8 cellular contexts compared by ENCODE assay signal in genomic region chr12:45235087-45236025, GRCh38. TPM values are rescaled to one million over a fixed set of nuclear protein-coding genes. Genes with fewer than 3 reads are reported as not detected.
DNase-seq lines count a peak whose midpoint lies in the region; ATAC-seq and TF ChIP-seq lines count a peak whose summit lies in the region.

No MANE protein-coding gene starts in this region.

- TF ChIP-seq CTCF in CD8-positive, alpha-beta T cell (IDR thresholded peaks at IDR 0.05), result no peak
- TF ChIP-seq CTCF in adrenal gland (IDR thresholded peaks at IDR 0.05), result no peak
- no peak for TF ChIP-seq CTCF in CD4-positive, alpha-beta T cell (IDR thresholded peaks at IDR 0.05)

- no peaks in the 10 kb centered on the region for H3K9me3 ChIP-seq in CD8-positive, alpha-beta T cell (ENCODE audit: low read length)
- H3K9me3 ChIP-seq in adrenal gland (replicated peaks in 1 of 3) (no peaks in the 10 kb centered on the region), stomach smooth muscle (ENCODE audit: control insufficient read depth in 2 of 2, low read length in 2 of 2) (no peaks in the 10 kb centered on the region)
- no peaks in the 10 kb centered on the region for H3K9me3 ChIP-seq in CD4-positive, alpha-beta T cell (ENCODE audit: control insufficient read depth, low read length)

- intact Hi-C loops in CD8-positive, alpha-beta T cell (cut with DNase I, micrococcal nuclease), result no loop called here
- intact Hi-C loops in adrenal gland (cut with DNase I), result no loop called here
- intact Hi-C loops in CD4-positive, alpha-beta T cell (cut with DNase I, micrococcal nuclease), result no loop called here

- CTCF ChIA-PET in CD8-positive, alpha-beta T cell (lab: Charles Lee), result interaction anchor here (1.4 kb wide), 1 partner anchor 308 kb away, joined by 3 read pairs; no protein-coding TSS in a partner anchor
- CTCF ChIA-PET in CD4-positive, alpha-beta T cell (lab: Charles Lee), result interaction anchor here (2.0 kb wide), 1 partner anchor 18 kb away, joined by 4 read pairs; no protein-coding TSS in a partner anchor

- peak overlapping the region; percentile 6 for H3K27ac Mint-ChIP-seq in CD8-positive, alpha-beta T cell
- no peak overlapping the region for H3K27ac Mint-ChIP-seq in CD4-positive, alpha-beta T cell

- peaks cover 13% of the 10 kb centered on the region for H3K36me3 Mint-ChIP-seq in CD8-positive, alpha-beta T cell
- peaks cover 12% of the 10 kb centered on the region for H3K36me3 Mint-ChIP-seq in CD4-positive, alpha-beta T cell (ENCODE audit: low read depth)

- H3K4me1 Mint-ChIP-seq in CD8-positive, alpha-beta T cell (ENCODE audit: low read depth), result peaks cover 35% of the 10 kb centered on the region
- H3K4me1 Mint-ChIP-seq in CD4-positive, alpha-beta T cell (ENCODE audit: low read depth), result peaks cover 59% of the 10 kb centered on the region

- H3K4me3 ChIP-seq in CD8-positive, alpha-beta T cell (ENCODE audit: low read depth, low read length), result no peak overlapping the region
- H3K4me3 ChIP-seq in adrenal gland (peak overlapping the region in 1 of 4 donors; percentile 3), stomach smooth muscle (ENCODE audit: low read length in 2 of 2) (peak overlapping the region; percentile 23 to 35)

- peak overlapping the region; percentile 29 to 64 for H3K9ac ChIP-seq in stomach smooth muscle (ENCODE audit: low read length in 2 of 2)

- TF ChIP-seq POLR2A in adrenal gland (IDR thresholded peaks at IDR 0.05), result no peak

- H3K4me3 Mint-ChIP-seq in CD8-positive, alpha-beta T cell, result no peak overlapping the region
- no peak overlapping the region for H3K4me3 Mint-ChIP-seq in CD4-positive, alpha-beta T cell

- no peaks in the 10 kb centered on the region for H3K27me3 Mint-ChIP-seq in CD8-positive, alpha-beta T cell (ENCODE audit: low read depth)
- no peaks in the 10 kb centered on the region for H3K27me3 Mint-ChIP-seq in CD4-positive, alpha-beta T cell

- H3K4me1 ChIP-seq in CD8-positive, alpha-beta T cell (ENCODE audit: insufficient read depth, low read length), result no peaks in the 10 kb centered on the region
- H3K4me1 ChIP-seq in adrenal gland (replicated peaks in 1 of 2) (peaks cover 46 to 55% of the 10 kb centered on the region in 2 donors), stomach smooth muscle (ENCODE audit: control insufficient read depth, insufficient read depth, low read length) (peaks cover 36% of the 10 kb centered on the region)

- H3K9me3 Mint-ChIP-seq in CD8-positive, alpha-beta T cell, result no peaks in the 10 kb centered on the region
- H3K9me3 Mint-ChIP-seq in CD4-positive, alpha-beta T cell, result no peaks in the 10 kb centered on the region

- H3K27ac ChIP-seq in CD8-positive, alpha-beta T cell (ENCODE audit: low read depth, low read length), result no peak overlapping the region
- peak overlapping the region; percentile 73 to 93 (median 83) for H3K27ac ChIP-seq in adrenal gland
- H3K27ac ChIP-seq in stomach smooth muscle (ENCODE audit: low read length), result peak overlapping the region; percentile 61
- H3K27ac ChIP-seq in CD4-positive, alpha-beta T cell (ENCODE audit: low read depth, low read length), result no peak overlapping the region

- 61 to 65% (median 64%) methylated on average over 4 of the region's 4 CpGs for WGBS in adrenal gland, 4 donors

- POLR2A ChIA-PET in CD8-positive, alpha-beta T cell (lab: Charles Lee), result no interaction called here
- POLR2A ChIA-PET in CD4-positive, alpha-beta T cell (lab: Charles Lee), result no interaction called here

- no peaks in the 10 kb centered on the region for H3K27me3 ChIP-seq in CD8-positive, alpha-beta T cell (ENCODE audit: insufficient read depth, low read length)
- H3K27me3 ChIP-seq in adrenal gland (no peaks in the 10 kb centered on the region), stomach smooth muscle (ENCODE audit: control insufficient read depth in 1 of 2, insufficient read depth in 2 of 2, low read length in 2 of 2) (no peaks in the 10 kb centered on the region)
- H3K27me3 ChIP-seq in CD4-positive, alpha-beta T cell (ENCODE audit: control insufficient read depth, insufficient read depth, low read length), result no peaks in the 10 kb centered on the region

- H3K36me3 ChIP-seq in CD8-positive, alpha-beta T cell (ENCODE audit: insufficient read depth, low read length), result no peaks in the 10 kb centered on the region
- H3K36me3 ChIP-seq in adrenal gland (replicated peaks in 1 of 2) (no peaks in the 10 kb centered on the region), stomach smooth muscle (ENCODE audit: control insufficient read depth in 2 of 2, insufficient read depth in 2 of 2, low read length in 2 of 2) (no peaks in the 10 kb centered on the region)

- ATAC-seq in CD8-positive, alpha-beta T cell, result no peak
- ATAC-seq in HG03354 (IDR thresholded peaks at IDR 0.05; ENCODE audit: poor library complexity, severe bottlenecking, unreplicated experiment) (peak; percentile 28), GM18867 (IDR thresholded peaks at IDR 0.05; ENCODE audit: unreplicated experiment) (no peak)
- ATAC-seq in CD4-positive, alpha-beta T cell (ENCODE audit: poor library complexity), result no peak

- DNase-seq in CD8-positive, alpha-beta T cell, result no peak
- DNase-seq in adrenal gland (peak in 3 of 7 donors; percentile 20 to 37 (median 34)), iPS-NIHi11 (ENCODE audit: low spot score) (peak; percentile 63), HuH-7 (ENCODE audit: low spot score) (no peak)
- no peak for DNase-seq in CD4-positive, alpha-beta T cell

RNA-seq across cellular contexts. Expression of gene ANO6, which starts 19.5 kb away (rescaled TPM):
- total RNA-seq in CD8-positive, alpha-beta T cell, result 1 to 10 TPM; 7.4 to 7.5 TPM
- total RNA-seq in adrenal gland, result 10 to 100 TPM; 51.3 to 92.3 (median 67.5) TPM
- polyA plus RNA-seq in adrenal gland, result 10 to 100 TPM in 1 of 3 donors, 1 to 10 TPM in 2; 7.5 to 37.0 (median 7.5) TPM
- total RNA-seq in CD4-positive, alpha-beta T cell, result 10 to 100 TPM; 11.6 to 11.7 TPM

Comparison
In these comparisons a context has a peak if more than half of its experiments do, and no peak if none do; other contexts are left out.
1. H3K27ac ChIP-seq: peak in adrenal gland (5 of 5) and stomach smooth muscle (single experiment); none in CD8-positive, alpha-beta T cell (single experiment) and CD4-positive, alpha-beta T cell (single experiment).
2. RNA of gene ANO6, which starts 19.5 kb away (total RNA-seq): 51.3 to 92.3 TPM in adrenal gland; 11.6 to 11.7 TPM in CD4-positive, alpha-beta T cell and 7.4 to 7.5 TPM in CD8-positive, alpha-beta T cell; every median in the first group is over 4 times any median in the second.